ENCODE assay signal across 18 cellular contexts in genomic region chr6:1346101-1346500, GRCh38. TPM values are rescaled to one million over a fixed set of nuclear protein-coding genes. Genes with fewer than 3 reads are reported as not detected.
A peak's percentile ranks its signal among the peaks of the same experiment; 100 is the strongest.
DNase-seq lines count a peak whose midpoint lies in the region; ATAC-seq and TF ChIP-seq lines count a peak whose summit lies in the region.
"Had no signal": no experiment of that assay in that cellular context is flagged by ENCODE, and none has a peak within 500 bp of the region (broad histone marks: within the 10 kb centered on the region; RNA-seq: fewer than 3 reads in every experiment).

No MANE protein-coding gene starts in this region.

- no peak overlapping the region for H3K4me3 ChIP-seq in mammary epithelial cell (replicated peaks in 1 of 3; ENCODE audit: insufficient read depth in 1 of 3, low read depth in 2 of 3, low read length in 3 of 3)
- H3K4me3 ChIP-seq in esophagus muscularis mucosa: no peak overlapping the region
- H3K4me3 ChIP-seq in fibroblast of the aortic adventitia (ENCODE audit: low read depth, low read length): no peak overlapping the region
- H3K4me3 ChIP-seq in upper lobe of right lung: no peak overlapping the region
- H3K4me3 ChIP-seq: GM23338 had no signal

- H3K27me3 ChIP-seq in mammary epithelial cell (ENCODE audit: insufficient read depth, low read length) (no peaks in the 10 kb centered on the region), esophagus muscularis mucosa (no peaks in the 10 kb centered on the region), upper lobe of right lung (no peaks in the 10 kb centered on the region)

- H3K36me3 Mint-ChIP-seq in MCF 10A (ENCODE audit: insufficient read depth, unreplicated experiment): no peaks in the 10 kb centered on the region
- H3K36me3 Mint-ChIP-seq in activated CD4-positive, alpha-beta T cell treated with anti-CD3 and anti-CD28 coated beads, Interleukin-2, amount 10 ng/mL, durations not matched to agents 7 days and 5 days (ENCODE audit: low read depth): no peaks in the 10 kb centered on the region
- H3K36me3 Mint-ChIP-seq: CD14-positive monocyte; CD8-positive, alpha-beta T cell had no signal

- in situ Hi-C loops in mammary epithelial cell (cut with MboI; ENCODE audit: low sequenced_read_pairs in 2 of 2): loop anchor here in 1 of 2 donors (10.0 to 25.0 kb wide), 2 partner anchors 551 to 759 kb away; no protein-coding TSS in a partner anchor

- H3K36me3 ChIP-seq in mammary epithelial cell (ENCODE audit: insufficient read depth, low read length): no peaks in the 10 kb centered on the region
- no peaks in the 10 kb centered on the region for H3K36me3 ChIP-seq in esophagus muscularis mucosa
- H3K36me3 ChIP-seq in upper lobe of right lung: no peaks in the 10 kb centered on the region

- dilution Hi-C loops in mammary epithelial cell (cut with HindIII; ENCODE audit: low sequenced_read_pairs): no loop called here

- no peak for ATAC-seq in upper lobe of right lung
- ATAC-seq: CD8-positive, alpha-beta T cell; GM23338 had no signal

- H3K79me2 ChIP-seq in mammary epithelial cell (ENCODE audit: insufficient read depth, low read length): no peaks in the 10 kb centered on the region

- intact Hi-C loops in MCF 10A (cut with micrococcal nuclease) (no loop called here), mammary epithelial cell (cut with micrococcal nuclease) (no loop called here), esophagus muscularis mucosa (cut with DNase I) (no loop called here), upper lobe of right lung (cut with DNase I) (no loop called here)

- no peaks in the 10 kb centered on the region for H3K9me3 ChIP-seq in mammary epithelial cell (replicated peaks; ENCODE audit: insufficient read depth, low read length)
- H3K9me3 ChIP-seq in esophagus muscularis mucosa: peaks cover 0 to 17% (median 11%) of the 10 kb centered on the region in 4 donors
- H3K9me3 ChIP-seq in upper lobe of right lung: no peaks in the 10 kb centered on the region

- POLR2A ChIA-PET in MCF 10A (lab: Yijun Ruan, JAX): interaction anchor here (1.1 kb wide), 1 partner anchor 753 kb away, joined by 3 read pairs; no protein-coding TSS in a partner anchor
- POLR2A ChIA-PET in activated CD4-positive, alpha-beta T cell treated with anti-CD3 and anti-CD28 coated beads, Interleukin-2, amount 10 ng/mL, durations not matched to agents 7 days and 5 days (lab: Charles Lee): no interaction called here

- H3K27ac ChIP-seq in mammary epithelial cell (ENCODE audit: insufficient read depth, low read depth, low read length): no peak overlapping the region
- peak overlapping the region; percentile 52 to 75 (median 66) for H3K27ac ChIP-seq in esophagus muscularis mucosa (replicated peaks in 1 of 4)
- H3K27ac ChIP-seq in upper lobe of right lung: peak overlapping the region; percentile 43
- no peak overlapping the region for H3K27ac ChIP-seq in caudate nucleus (ENCODE audit: low read depth, low read length)
- H3K27ac ChIP-seq: 22Rv1 had no signal

- H3K4me2 ChIP-seq in mammary epithelial cell (ENCODE audit: insufficient read depth, low read depth, low read length): no peak overlapping the region
- H3K4me2 ChIP-seq: GM23338 had no signal

- H3K4me1 Mint-ChIP-seq in MCF 10A (ENCODE audit: insufficient read depth, unreplicated experiment): peaks cover 13% of the 10 kb centered on the region
- no peaks in the 10 kb centered on the region for H3K4me1 Mint-ChIP-seq in activated CD4-positive, alpha-beta T cell treated with anti-CD3 and anti-CD28 coated beads, Interleukin-2, amount 10 ng/mL, durations not matched to agents 7 days and 5 days
- H3K4me1 Mint-ChIP-seq: CD14-positive monocyte had no signal

- no peak for TF ChIP-seq POLR2A in esophagus muscularis mucosa (IDR thresholded peaks at IDR 0.05; ENCODE audit: low read depth)

- peaks cover 16% of the 10 kb centered on the region for H3K9me3 Mint-ChIP-seq in MCF 10A (ENCODE audit: unreplicated experiment)
- H3K9me3 Mint-ChIP-seq in activated CD4-positive, alpha-beta T cell treated with anti-CD3 and anti-CD28 coated beads, Interleukin-2, amount 10 ng/mL, durations not matched to agents 7 days and 5 days: peaks cover 10% of the 10 kb centered on the region

- peak; percentile 43 for DNase-seq in MCF 10A (ENCODE audit: unreplicated experiment)
- DNase-seq in mammary epithelial cell: no peak
- no peak for DNase-seq in esophagus muscularis mucosa (ENCODE audit: extremely low spot score)
- DNase-seq in fibroblast of the aortic adventitia (ENCODE audit: low read depth): peak; percentile 62
- no peak for DNase-seq in upper lobe of right lung
- DNase-seq in activated CD4-positive, alpha-beta T cell treated with anti-CD3 and anti-CD28 coated beads, Interleukin-2, amount 10 ng/mL, durations not matched to agents 7 days and 5 days: no peak
- DNase-seq in caudate nucleus (lab: John Stamatoyannopoulos, UW): no peak
- no peak for DNase-seq in effector CD4-positive, alpha-beta T cell
- DNase-seq: CD8-positive, alpha-beta T cell; COR-L47; DMS153; GDM1; H7 had no signal

- H3K4me1 ChIP-seq in mammary epithelial cell (ENCODE audit: insufficient read depth, low read length) (no peaks in the 10 kb centered on the region), esophagus muscularis mucosa (peaks cover 11 to 49% (median 48%) of the 10 kb centered on the region in 4 donors), upper lobe of right lung (peaks cover 26% of the 10 kb centered on the region)

- no peak overlapping the region for H2AFZ ChIP-seq in mammary epithelial cell (ENCODE audit: low read depth, low read length)

- no peaks in the 10 kb centered on the region for H4K20me1 ChIP-seq in mammary epithelial cell (ENCODE audit: insufficient read depth, low read length)

- no peaks in the 10 kb centered on the region for H3K27me3 Mint-ChIP-seq in MCF 10A (ENCODE audit: insufficient read depth, unreplicated experiment)
- peaks cover 41% of the 10 kb centered on the region for H3K27me3 Mint-ChIP-seq in activated CD4-positive, alpha-beta T cell treated with anti-CD3 and anti-CD28 coated beads, Interleukin-2, amount 10 ng/mL, durations not matched to agents 7 days and 5 days

- TF ChIP-seq CTCF in MCF 10A (IDR thresholded peaks at IDR 0.05; ENCODE audit: unreplicated experiment) (no peak), mammary epithelial cell (conservative IDR thresholded peaks at IDR 0.05 in 1 of 2, IDR thresholded peaks at IDR 0.05 in 1 of 2; ENCODE audit: extremely low read depth in 1 of 2, insufficient read depth in 1 of 2, low read depth in 1 of 2, low read length in 2 of 2) (no peak), esophagus muscularis mucosa (IDR thresholded peaks at IDR 0.05) (no peak), fibroblast of the aortic adventitia (IDR thresholded peaks at IDR 0.05; ENCODE audit: insufficient read depth, low read length) (no peak), upper lobe of right lung (IDR thresholded peaks at IDR 0.05) (no peak)

- no peak overlapping the region for H3K4me3 Mint-ChIP-seq in MCF 10A (ENCODE audit: unreplicated experiment)
- H3K4me3 Mint-ChIP-seq in activated CD4-positive, alpha-beta T cell treated with anti-CD3 and anti-CD28 coated beads, Interleukin-2, amount 10 ng/mL, durations not matched to agents 7 days and 5 days: no peak overlapping the region
- H3K4me3 Mint-ChIP-seq: CD14-positive monocyte; CD8-positive, alpha-beta T cell; GM23338 had no signal

- no peak for TF ChIP-seq EP300 in esophagus muscularis mucosa (IDR thresholded peaks at IDR 0.05)

- BruUV-seq in MCF 10A (replicated peaks; lab: Mats Ljungman, UMichigan): no TSS peak
- BruUV-seq in mammary epithelial cell (replicated peaks; lab: Mats Ljungman, UMichigan): no TSS peak

- H3K27ac Mint-ChIP-seq in MCF 10A (ENCODE audit: low read depth, unreplicated experiment): no peak overlapping the region
- H3K27ac Mint-ChIP-seq in activated CD4-positive, alpha-beta T cell treated with anti-CD3 and anti-CD28 coated beads, Interleukin-2, amount 10 ng/mL, durations not matched to agents 7 days and 5 days: no peak overlapping the region
- H3K27ac Mint-ChIP-seq: CD14-positive monocyte; CD8-positive, alpha-beta T cell; GM23338 had no signal

- H3K9ac ChIP-seq in mammary epithelial cell (ENCODE audit: insufficient read depth, low read length): no peak overlapping the region

- CTCF ChIA-PET in MCF 10A (lab: Yijun Ruan, JAX) (interaction anchor here (1.2 to 3.0 kb wide), 2 partner anchors 10 to 548 kb away, joined by 5 to 22 read pairs; no protein-coding TSS in a partner anchor), mammary epithelial cell (lab: Charles Lee; ENCODE audit: low non-redundant PET) (no interaction called here)
- CTCF ChIA-PET in activated CD4-positive, alpha-beta T cell treated with anti-CD3 and anti-CD28 coated beads, Interleukin-2, amount 10 ng/mL, durations not matched to agents 7 days and 5 days (lab: Charles Lee): interaction anchor here (1.3 kb wide), 1 partner anchor 16 kb away, joined by 3 read pairs; no protein-coding TSS in a partner anchor

RNA-seq across cellular contexts. Expression of gene FOXQ1, which starts 34.2 kb away (rescaled TPM):
- 5.6 and 6.9 TPM in 2 replicates for total RNA-seq in MCF 10A (2022)
- under 1 TPM in 1 of 2 donors, not detected in 1; 0.92 TPM for total RNA-seq in mammary epithelial cell
- 3.4 TPM for polyA plus RNA-seq in mammary epithelial cell
- 1.8 TPM for polyA minus RNA-seq in mammary epithelial cell
- 1 to 10 TPM; 2.5 to 4.4 (median 2.9) TPM for total RNA-seq in esophagus muscularis mucosa
- total RNA-seq in fibroblast of the aortic adventitia (ENCODE audit: low replicate concordance): 1.3 TPM in 1 of 2 replicates, not detected in the other
- 12.3 TPM for total RNA-seq in upper lobe of right lung
- not detected for total RNA-seq in activated CD4-positive, alpha-beta T cell treated with anti-CD3 and anti-CD28 coated beads, Interleukin-2, amount 10 ng/mL, durations not matched to agents 7 days and 5 days
- total RNA-seq: A673; CD8-positive, alpha-beta T cell; GM23338 had no signal
- polyA plus RNA-seq: CD14-positive monocyte, GM23338 had no signal

RNA-seq across cellular contexts. Expression of gene FOXF2, which starts 43.3 kb away (rescaled TPM):
- total RNA-seq in MCF 10A (2022) (8.0 and 10.0 TPM in 2 replicates), mammary epithelial cell (not detected), esophagus muscularis mucosa (100 to 1,000 TPM in 3 of 4 donors, 10 to 100 TPM in 1; 66.6 to 170 (median 120) TPM), fibroblast of the aortic adventitia (ENCODE audit: low replicate concordance) (0.25 and 8.1 TPM in 2 replicates), upper lobe of right lung (15.7 TPM)
- 0.15 TPM for polyA plus RNA-seq in mammary epithelial cell
- not detected for polyA minus RNA-seq in mammary epithelial cell
- not detected for total RNA-seq in activated CD4-positive, alpha-beta T cell treated with anti-CD3 and anti-CD28 coated beads, Interleukin-2, amount 10 ng/mL, durations not matched to agents 7 days and 5 days
- total RNA-seq: CD8-positive, alpha-beta T cell; GM23338; HT-29 had no signal
- polyA plus RNA-seq: CD14-positive monocyte, GM23338 had no signal

Comparison
In these comparisons a context has a peak if more than half of its experiments do, and no peak if none do; other contexts are left out.
1. DNase-seq: peak in MCF 10A (single experiment) and fibroblast of the aortic adventitia (single experiment); none in mammary epithelial cell (single experiment), esophagus muscularis mucosa (single experiment), upper lobe of right lung (single experiment), activated CD4-positive, alpha-beta T cell treated with anti-CD3 and anti-CD28 coated beads, Interleukin-2, amount 10 ng/mL, durations not matched to agents 7 days and 5 days (single experiment), caudate nucleus (0 of 61) and effector CD4-positive, alpha-beta T cell (single experiment).
2. H3K27ac ChIP-seq: peak in esophagus muscularis mucosa (4 of 4) and upper lobe of right lung (single experiment); none in mammary epithelial cell (single experiment) and caudate nucleus (single experiment).